In genomic region chr14:104568620-104569019, GRCh38 we compare ENCODE assay signal across 4 cellular contexts.
TF ChIP-seq lines count a peak whose summit lies in the region.

No MANE protein-coding gene starts in this region.

TF ChIP-seq in HepG2, 621 proteins besides CTCF, POLR2A, EP300 and RAD21:
- TF ChIP-seq TEAD2 (CRISPR knock-in tag; IDR thresholded peaks at IDR 0.05) (no peak), ZNF180 (CRISPR knock-in tag; IDR thresholded peaks at IDR 0.05; ENCODE audit: borderline replicate concordance, low read depth) (no peak), CC2D1A (CRISPR knock-in tag; IDR thresholded peaks at IDR 0.05) (no peak), USF2 (IDR thresholded peaks at IDR 0.05; ENCODE audit: low read depth, low read length) (peak; percentile 8; the same call in 1 of the 2 replicates), USF2 (CRISPR knock-in tag; IDR thresholded peaks at IDR 0.05; ENCODE audit: borderline replicate concordance) (no peak), GPN1 (CRISPR knock-in tag; IDR thresholded peaks at IDR 0.05; ENCODE audit: borderline replicate concordance) (no peak), MNT (IDR thresholded peaks at IDR 0.05) (peak; percentile 99), KDM3A (CRISPR knock-in tag; IDR thresholded peaks at IDR 0.05; ENCODE audit: low read depth) (no peak)

TF ChIP-seq in GM12878, 131 proteins besides CTCF, POLR2A, EP300 and RAD21:
- no peak for TF ChIP-seq POLR2AphosphoS2 (IDR thresholded peaks at IDR 0.05; ENCODE audit: low read depth, low read length)
- no peak for TF ChIP-seq SMARCA5 (IDR thresholded peaks at IDR 0.05)
- TF ChIP-seq USF1 (IDR thresholded peaks at IDR 0.05; ENCODE audit: borderline replicate concordance, extremely low read length, insufficient read depth, low read depth, low read length): peak; percentile 19
- TF ChIP-seq SMAD1 (IDR thresholded peaks at IDR 0.05; ENCODE audit: low read depth, partially characterized antibody): no peak
- TF ChIP-seq BHLHE40 (IDR thresholded peaks at IDR 0.05; ENCODE audit: borderline replicate concordance in 1 of 2, low read depth in 2 of 2, low read length in 1 of 2): peak in 1 of 2 experiments; percentile 53; a peak in 2 of 4 replicates
- no peak for TF ChIP-seq WRNIP1 (IDR thresholded peaks at IDR 0.05; ENCODE audit: borderline replicate concordance, low read depth, low read length)
- TF ChIP-seq YY1 (IDR thresholded peaks at IDR 0.05; ENCODE audit: low read depth, low read length): no peak

TF ChIP-seq in H1, 55 proteins besides CTCF, POLR2A, EP300 and RAD21:
- TF ChIP-seq TBP (IDR thresholded peaks at IDR 0.05; ENCODE audit: low read depth, low read length) (no peak), ASH2L (IDR thresholded peaks at IDR 0.05; ENCODE audit: low read length) (no peak), CHD2 (IDR thresholded peaks at IDR 0.05; ENCODE audit: low read length) (no peak), BCL11A (IDR thresholded peaks at IDR 0.05; ENCODE audit: low read depth in 2 of 2, low read length in 2 of 2) (no peak), POLR2AphosphoS5 (IDR thresholded peaks at IDR 0.05; ENCODE audit: low read depth, low read length) (no peak), BRCA1 (IDR thresholded peaks at IDR 0.05; ENCODE audit: low read depth, low read length) (no peak), JUND (IDR thresholded peaks at IDR 0.05; ENCODE audit: low read length) (no peak), TAF1 (IDR thresholded peaks at IDR 0.05; ENCODE audit: low read depth, low read length) (no peak), SAP30 (IDR thresholded peaks at IDR 0.05; ENCODE audit: insufficient read depth, insufficient replicate concordance, low read length) (no peak), TAF7 (optimal IDR thresholded peaks at IDR 0.05; ENCODE audit: borderline replicate concordance, low read depth, low read length) (no peak), ZNF274 (IDR thresholded peaks at IDR 0.05; ENCODE audit: borderline replicate concordance, extremely low read depth, low read length) (no peak), CBX5 (IDR thresholded peaks at IDR 0.05; ENCODE audit: low read depth, low read length) (no peak), EZH2 (IDR thresholded peaks at IDR 0.05; ENCODE audit: low read depth, low read length, severe bottlenecking) (no peak), HDAC2 (IDR thresholded peaks at IDR 0.05; ENCODE audit: borderline replicate concordance in 1 of 2, low read depth in 2 of 2, low read length in 2 of 2) (no peak)

TF ChIP-seq in SK-N-SH treated with all-trans-retinoic acid at 6 μM for 48 hours, 23 proteins besides CTCF, POLR2A, EP300 and RAD21:
- TF ChIP-seq GLIS3 (CRISPR knock-in tag; IDR thresholded peaks at IDR 0.05): no peak
